23 cellular contexts compared by ENCODE assay signal in the genomic region with DNA sequence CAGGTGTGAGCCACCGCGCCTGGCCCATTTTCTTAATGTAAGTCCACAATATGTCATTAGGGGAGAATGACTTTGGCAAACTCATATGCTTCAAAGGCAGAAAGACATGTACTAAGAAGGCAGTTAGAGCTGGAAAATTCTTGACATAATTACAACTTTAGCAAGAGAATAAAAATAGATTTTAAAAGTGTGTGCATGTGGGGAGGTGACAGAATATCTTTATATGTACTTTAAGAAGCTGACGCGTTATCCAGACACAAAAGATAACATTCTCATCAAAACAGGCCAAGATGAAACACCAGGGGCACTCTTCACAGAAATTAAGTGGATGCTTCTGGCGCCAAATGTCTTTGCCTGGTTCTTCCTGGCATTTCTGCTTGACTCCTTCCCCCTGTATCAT. TPM values are rescaled to one million over a fixed set of nuclear protein-coding genes. Genes with fewer than 3 reads are reported as not detected.
"Had no signal": no experiment of that assay in that cellular context is flagged by ENCODE, and none has a peak within 500 bp of the region (broad histone marks: within the 10 kb centered on the region; RNA-seq: fewer than 3 reads in every experiment).

No MANE protein-coding gene starts in this region.

- H3K4me3 Mint-ChIP-seq: activated CD4-positive, alpha-beta T cell treated with anti-CD3 and anti-CD28 coated beads, Interleukin-2, amount 10 ng/mL, durations not matched to agents 24 days and 14 days; activated CD8-positive, alpha-beta T cell treated with anti-CD3 and anti-CD28 coated beads for 36 hours; activated naive CD4-positive, alpha-beta T cell treated with anti-CD3 and anti-CD28 coated beads, Interleukin-2, amount 10 ng/mL, durations not matched to agents 7 days and 5 days; activated naive CD8-positive, alpha-beta T cell treated with anti-CD3 and anti-CD28 coated beads, Interleukin-2, amount 50 U/mL, for 24 hours; activated T-cell treated with anti-CD3 and anti-CD28 coated beads, Interleukin-2, amount 50 U/mL, for 24 hours; naive thymus-derived CD4-positive, alpha-beta T cell; neural progenitor cell; T-helper 1 cell treated with Interleukin-12 subunit alpha and Interleukin-12 subunit beta and Interleukin-4 antibody, amounts not matched to agents 30 μg/mL and 1 μg/mL, for 36 hours had no signal

- H3K4me3 ChIP-seq: breast epithelium, dorsolateral prefrontal cortex, neural progenitor cell, upper lobe of left lung had no signal

- H3K4me1 ChIP-seq: breast epithelium, foreskin keratinocyte, neural progenitor cell, upper lobe of left lung had no signal

- H3K27ac ChIP-seq: breast epithelium, epithelial cell of prostate, foreskin keratinocyte, neural progenitor cell, upper lobe of left lung had no signal

- H3K27me3 ChIP-seq: breast epithelium, foreskin keratinocyte, neural progenitor cell, upper lobe of left lung had no signal

- H3K27ac Mint-ChIP-seq: activated CD4-positive, alpha-beta T cell treated with anti-CD3 and anti-CD28 coated beads, Interleukin-2, amount 10 ng/mL, durations not matched to agents 24 days and 14 days; activated CD8-positive, alpha-beta T cell treated with anti-CD3 and anti-CD28 coated beads for 36 hours; activated naive CD4-positive, alpha-beta T cell treated with anti-CD3 and anti-CD28 coated beads, Interleukin-2, amount 10 ng/mL, durations not matched to agents 7 days and 5 days; activated naive CD8-positive, alpha-beta T cell treated with anti-CD3 and anti-CD28 coated beads, Interleukin-2, amount 50 U/mL, for 24 hours; activated T-cell treated with anti-CD3 and anti-CD28 coated beads, Interleukin-2, amount 50 U/mL, for 24 hours; activated T-helper 2 cell treated with anti-CD3 and anti-CD28 coated beads, Interferon-gamma antibody, Interleukin-2, Interleukin-4, amounts not matched to agents 10 μg/mL and 5 μg/mL and 100 μg/mL, durations not matched to agents 14 hours and 24 hours and 36 hours; neural progenitor cell; T-helper 1 cell treated with Interleukin-12 subunit alpha and Interleukin-12 subunit beta and Interleukin-4 antibody, amounts not matched to agents 30 μg/mL and 1 μg/mL, for 36 hours had no signal

- ATAC-seq: activated CD8-positive, alpha-beta T cell treated with anti-CD3 and anti-CD28 coated beads for 36 hours; activated naive CD8-positive, alpha-beta T cell treated with anti-CD3 and anti-CD28 coated beads, Interleukin-2, amount 50 U/mL, for 24 hours; foreskin keratinocyte; left lobe of liver; naive thymus-derived CD4-positive, alpha-beta T cell; stimulated activated naive CD8-positive, alpha-beta T cell treated with anti-CD3 and anti-CD28 coated beads, Interleukin-15, Interleukin-2, amounts not matched to agents 100 U/mL and 50 U/mL, for 24 hours had no signal

- H3K36me3 Mint-ChIP-seq: activated naive CD4-positive, alpha-beta T cell treated with anti-CD3 and anti-CD28 coated beads, Interleukin-2, amount 10 ng/mL, durations not matched to agents 7 days and 5 days; naive thymus-derived CD4-positive, alpha-beta T cell had no signal

- H3K36me3 ChIP-seq: breast epithelium, upper lobe of left lung had no signal

- H3K27me3 Mint-ChIP-seq: activated CD8-positive, alpha-beta T cell treated with anti-CD3 and anti-CD28 coated beads for 36 hours; activated naive CD8-positive, alpha-beta T cell treated with anti-CD3 and anti-CD28 coated beads, Interleukin-2, amount 50 U/mL, for 24 hours had no signal

- H3K9me3 Mint-ChIP-seq: activated CD4-positive, alpha-beta T cell treated with anti-CD3 and anti-CD28 coated beads, Interleukin-2, amount 10 ng/mL, durations not matched to agents 24 days and 14 days; activated CD8-positive, alpha-beta T cell treated with anti-CD3 and anti-CD28 coated beads for 36 hours; activated naive CD4-positive, alpha-beta T cell treated with anti-CD3 and anti-CD28 coated beads, Interleukin-2, amount 10 ng/mL, durations not matched to agents 7 days and 5 days; activated naive CD8-positive, alpha-beta T cell treated with anti-CD3 and anti-CD28 coated beads, Interleukin-2, amount 50 U/mL, for 24 hours; activated T-cell treated with anti-CD3 and anti-CD28 coated beads, Interleukin-2, amount 50 U/mL, for 24 hours; activated T-helper 2 cell treated with anti-CD3 and anti-CD28 coated beads, Interferon-gamma antibody, Interleukin-2, Interleukin-4, amounts not matched to agents 10 μg/mL and 5 μg/mL and 100 μg/mL, durations not matched to agents 14 hours and 24 hours and 36 hours; naive thymus-derived CD4-positive, alpha-beta T cell; neural progenitor cell; T-helper 1 cell treated with Interleukin-12 subunit alpha and Interleukin-12 subunit beta and Interleukin-4 antibody, amounts not matched to agents 30 μg/mL and 1 μg/mL, for 36 hours had no signal

- H3K4me1 Mint-ChIP-seq: activated naive CD8-positive, alpha-beta T cell treated with anti-CD3 and anti-CD28 coated beads, Interleukin-2, amount 50 U/mL, for 24 hours; neural progenitor cell had no signal

- DNase-seq: activated CD4-positive, alpha-beta T cell treated with anti-CD3 and anti-CD28 coated beads, Interleukin-2, amount 10 ng/mL, durations not matched to agents 24 days and 14 days; activated CD8-positive, alpha-beta T cell treated with anti-CD3 and anti-CD28 coated beads for 36 hours; activated naive CD4-positive, alpha-beta T cell treated with anti-CD3 and anti-CD28 coated beads, Interleukin-2, amount 10 ng/mL, durations not matched to agents 7 days and 5 days; activated naive CD8-positive, alpha-beta T cell treated with anti-CD3 and anti-CD28 coated beads, Interleukin-2, amount 50 U/mL, for 24 hours; activated T-cell treated with anti-CD3 and anti-CD28 coated beads, Interleukin-2, amount 50 U/mL, for 24 hours; anterior cingulate cortex; dorsolateral prefrontal cortex; foreskin keratinocyte; glutamatergic neuron; mammary epithelial cell; naive thymus-derived CD4-positive, alpha-beta T cell; stimulated activated CD4-positive, alpha-beta T cell treated with anti-CD3 and anti-CD28 coated beads, Interleukin-2, amount 100 ng/mL, for 24 hours; stimulated activated naive CD8-positive, alpha-beta T cell treated with anti-CD3 and anti-CD28 coated beads, Interleukin-15, Interleukin-2, amounts not matched to agents 100 U/mL and 50 U/mL, for 24 hours; upper lobe of left lung had no signal

- H3K9me3 ChIP-seq: breast epithelium, upper lobe of left lung had no signal

RNA-seq across cellular contexts. Expression of gene HIGD1B, which starts 45.8 kb away (rescaled TPM):
- total RNA-seq: activated CD4-positive, alpha-beta T cell treated with anti-CD3 and anti-CD28 coated beads, Interleukin-2, amount 10 ng/mL, durations not matched to agents 24 days and 14 days; activated CD8-positive, alpha-beta T cell treated with anti-CD3 and anti-CD28 coated beads for 36 hours; activated T-helper 2 cell treated with anti-CD3 and anti-CD28 coated beads, Interferon-gamma antibody, Interleukin-2, Interleukin-4, amounts not matched to agents 10 μg/mL and 5 μg/mL and 100 μg/mL, durations not matched to agents 14 hours and 24 hours and 36 hours; fibroblast of lung; foreskin keratinocyte; left lobe of liver; mammary epithelial cell; naive thymus-derived CD4-positive, alpha-beta T cell; osteoblast; renal cortical epithelial cell had no signal
